Comparison of ENCODE assay signal across 13 cellular contexts in the genomic region with DNA sequence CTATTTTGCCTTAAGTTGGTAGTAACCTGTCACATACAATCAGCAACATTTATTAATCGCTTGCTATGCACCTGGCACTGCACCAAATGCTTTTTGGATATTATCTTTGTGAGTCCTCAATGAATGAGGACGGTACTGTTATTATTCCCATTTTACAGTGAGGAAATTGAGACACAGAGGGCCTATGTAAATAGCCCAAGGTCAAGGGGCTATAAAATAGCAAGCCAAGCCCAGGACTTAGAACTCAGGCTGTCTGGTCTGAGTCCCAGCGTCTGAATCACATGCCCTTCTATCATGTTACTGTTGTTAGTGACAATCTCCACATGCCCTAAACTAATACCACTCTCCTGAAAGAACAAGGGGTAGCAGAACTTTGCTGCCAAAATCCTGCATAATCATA.
A peak's percentile ranks its signal among the peaks of the same experiment; 100 is the strongest.
DNase-seq lines count a peak whose midpoint lies in the region; ATAC-seq and TF ChIP-seq lines count a peak whose summit lies in the region.
"Had no signal": no experiment of that assay in that cellular context is flagged by ENCODE, and none has a peak within 500 bp of the region (broad histone marks: within the 10 kb centered on the region; RNA-seq: fewer than 3 reads in every experiment).

No MANE protein-coding gene starts in this region.

- ATAC-seq in left ventricle myocardium superior (peak; percentile 79), psoas muscle (peak; percentile 72 to 83 (median 78)), HG03159 (IDR thresholded peaks at IDR 0.05; ENCODE audit: unreplicated experiment) (no peak)

- H3K4me1 ChIP-seq in psoas muscle = peaks cover 4% of the 10 kb centered on the region

- H3K27me3 ChIP-seq in psoas muscle (ENCODE audit: insufficient read depth in 3 of 3, low read length in 2 of 3) = no peaks in the 10 kb centered on the region

- intact Hi-C loops in left ventricle myocardium superior (cut with micrococcal nuclease) (no loop called here), psoas muscle (cut with DNase I) (loop anchor here in 1 of 2 donors (10.0 kb wide), 1 partner anchor 133 kb away; no protein-coding TSS in a partner anchor)

- peaks cover 10 to 97% of the 10 kb centered on the region in 2 donors for H3K36me3 ChIP-seq in psoas muscle (ENCODE audit: insufficient read depth in 1 of 2, low read depth in 1 of 2)

- peak overlapping the region; percentile 9 for H3K27ac ChIP-seq in caudate nucleus (ENCODE audit: low read depth, low read length)
- H3K27ac ChIP-seq in psoas muscle = peak overlapping the region; percentile 31

- H3K9me3 ChIP-seq in psoas muscle = no peaks in the 10 kb centered on the region

- DNase-seq in NCI-H69 (lab: John Stamatoyannopoulos, UW) = peak; percentile 42
- DNase-seq in caudate nucleus (lab: John Stamatoyannopoulos, UW) = no peak
- peak; percentile 30 for DNase-seq in left ventricle myocardium superior
- no peak for DNase-seq in psoas muscle
- no peak for DNase-seq in NCI-H2171 treated with DMSO at 0.1 percent for 48 hours (lab: John Stamatoyannopoulos, UW)
- no peak for DNase-seq in activated gamma-delta T cell treated with Interleukin-2 at 50 U/mL for 16 hours
- no peak for DNase-seq in foreskin melanocyte
- DNase-seq: DMS53, NCI-H2081 treated with DMSO at 0.1 percent for 48 hours, NCI-H345, NCI-H526 treated with DMSO at 0.1 percent for 48 hours, OCI-M1 had no signal

- TF ChIP-seq CTCF in psoas muscle (IDR thresholded peaks at IDR 0.05) = no peak

- H3K4me3 ChIP-seq in psoas muscle = no peak overlapping the region

- WGBS in psoas muscle, 3 donors = 42 to 62% (median 47%) methylated on average over 3 of the region's 3 CpGs

Comparison
In these comparisons a context has a peak if more than half of its experiments do, and no peak if none do; other contexts are left out.
1. DNase-seq: peak in NCI-H69 (single experiment) and left ventricle myocardium superior (single experiment); none in caudate nucleus (0 of 61), psoas muscle (0 of 2), NCI-H2171 treated with DMSO at 0.1 percent for 48 hours (single experiment), activated gamma-delta T cell treated with Interleukin-2 at 50 U/mL for 16 hours (single experiment) and foreskin melanocyte (single experiment).